Comparison of ENCODE assay signal across 21 cellular contexts in genomic region chr7:153170287-153170686, GRCh38.
A peak's percentile ranks its signal among the peaks of the same experiment; 100 is the strongest.
DNase-seq lines count a peak whose midpoint lies in the region; ATAC-seq and TF ChIP-seq lines count a peak whose summit lies in the region.
"Had no signal": no experiment of that assay in that cellular context is flagged by ENCODE, and none has a peak within 500 bp of the region (broad histone marks: within the 10 kb centered on the region; RNA-seq: fewer than 3 reads in every experiment).

No MANE protein-coding gene starts in this region.

- TF ChIP-seq CTCF in H9 (conservative IDR thresholded peaks at IDR 0.05), result no peak

- no peak overlapping the region for H4K5ac ChIP-seq in H9 (ENCODE audit: insufficient read length, low read depth, low read length)

- WGBS in H9 (ENCODE audit: extremely low coverage, insufficient read length, low lambda C conversion rate), result no CpG with 5 or more reads among the region's 4 CpGs
- WGBS in neuronal stem cell (ENCODE audit: extremely low coverage in 2 of 2, insufficient read length in 2 of 2, insufficient replicate concordance in 1 of 2), 2 donors, result no CpG with 5 or more reads among the region's 4 CpGs

- H3K4me2 ChIP-seq in H9 (ENCODE audit: insufficient read depth, insufficient read length, low read length) (no peak overlapping the region), neuronal stem cell (ENCODE audit: insufficient read depth, low read length, poor library complexity, severe bottlenecking) (no peak overlapping the region)
- H3K4me2 ChIP-seq: BLaER1 had no signal

- H3K79me1 ChIP-seq in H9 (ENCODE audit: insufficient read depth, low read depth, low read length, poor library complexity, severe bottlenecking), result no peaks in the 10 kb centered on the region
- no peaks in the 10 kb centered on the region for H3K79me1 ChIP-seq in neuronal stem cell (ENCODE audit: low read depth, low read length)

- no peaks in the 10 kb centered on the region for H3K36me3 ChIP-seq in neuronal stem cell (replicated peaks in 1 of 2; ENCODE audit: control insufficient read depth in 2 of 2, insufficient read depth in 2 of 2, low read length in 2 of 2)
- H3K36me3 ChIP-seq: BE2C, BLaER1 had no signal

- no peak overlapping the region for H2BK5ac ChIP-seq in H9 (ENCODE audit: insufficient read length, low read length)
- H2BK5ac ChIP-seq in neuronal stem cell (ENCODE audit: low read length), result no peak overlapping the region

- no peak overlapping the region for H2AK5ac ChIP-seq in H9 (ENCODE audit: insufficient read length, low read length)
- H2AK5ac ChIP-seq in neuronal stem cell (ENCODE audit: low read depth, low read length), result no peak overlapping the region

- H2AFZ ChIP-seq in H9 (ENCODE audit: low read length) (no peak overlapping the region), neuronal stem cell (ENCODE audit: low read length) (no peak overlapping the region)

- H3K4ac ChIP-seq in H9 (ENCODE audit: low read depth, low read length) (no peak overlapping the region), neuronal stem cell (ENCODE audit: low read length) (no peak overlapping the region)

- H2BK120ac ChIP-seq in H9 (ENCODE audit: low read depth, low read length, poor library complexity, severe bottlenecking) (no peak overlapping the region), neuronal stem cell (ENCODE audit: low read depth, low read length) (no peak overlapping the region)

- ATAC-seq in GM19452 (IDR thresholded peaks at IDR 0.05; ENCODE audit: unreplicated experiment) (no peak), HG03521 (IDR thresholded peaks at IDR 0.05; ENCODE audit: unreplicated experiment) (no peak)

- no peaks in the 10 kb centered on the region for H3K27me3 ChIP-seq in H9 (ENCODE audit: insufficient read depth, low read length)
- H3K27me3 ChIP-seq in neuronal stem cell (ENCODE audit: control insufficient read depth in 3 of 3, insufficient read depth in 3 of 3, low read depth in 1 of 3, low read length in 3 of 3), result no peaks in the 10 kb centered on the region
- H3K27me3 ChIP-seq: BE2C, BLaER1 had no signal

- H3K9ac ChIP-seq in H9 (ENCODE audit: extremely low read depth, insufficient read length, low read length) (no peak overlapping the region), neuronal stem cell (ENCODE audit: low read depth, low read length, poor library complexity) (no peak overlapping the region)
- H3K9ac ChIP-seq: BLaER1 had no signal

- peak overlapping the region in 2 of 3 experiments; percentile 47 to 76; a peak in 1 of 7 replicates for H3K27ac Mint-ChIP-seq in H9
- H3K27ac Mint-ChIP-seq: CD14-positive monocyte; CD4-positive, alpha-beta memory T cell; CD4-positive, CD25-positive, alpha-beta regulatory T cell; CD8-positive, alpha-beta memory T cell had no signal

- H3K27ac ChIP-seq in H9 (ENCODE audit: insufficient read length, low read depth, low read length) (no peak overlapping the region), neuronal stem cell (replicated peaks; ENCODE audit: low read length) (no peak overlapping the region)
- H3K27ac ChIP-seq: BLaER1 had no signal

- H3K4me1 ChIP-seq in H9 (ENCODE audit: insufficient read depth, low read length) (no peaks in the 10 kb centered on the region), neuronal stem cell (ENCODE audit: control insufficient read depth in 2 of 2, insufficient read depth in 1 of 2, low read depth in 1 of 2, low read length in 2 of 2) (peaks cover 0 to 2% of the 10 kb centered on the region in 2 donors)
- H3K4me1 ChIP-seq: BE2C, BLaER1 had no signal

- DNase-seq in H9, result no peak
- peak; percentile 29 for DNase-seq in MV-4-11 (lab: John Stamatoyannopoulos, UW)
- no peak for DNase-seq in neuronal stem cell (ENCODE audit: low spot score)
- DNase-seq in stimulated activated CD4-positive, alpha-beta T cell treated with anti-CD3 and anti-CD28 coated beads, Interleukin-4, amount 100 ng/mL, for 4 hours, result no peak
- DNase-seq: 8988T; ACHN; BE2C; C1 segment of cervical spinal cord; CD4-positive, alpha-beta memory T cell; CD4-positive, CD25-positive, alpha-beta regulatory T cell; CD8-positive, alpha-beta memory T cell; COR-L47; DMS 273 treated with DMSO at 0.1 percent for 48 hours; DMS153; DMS53; DMS79; GF-D8 had no signal

- H2BK15ac ChIP-seq in H9 (ENCODE audit: low read depth, low read length) (no peak overlapping the region), neuronal stem cell (ENCODE audit: low read length) (no peak overlapping the region)

- H4K91ac ChIP-seq in H9 (ENCODE audit: insufficient read length, low read depth, low read length) (no peak overlapping the region), neuronal stem cell (ENCODE audit: low read depth, low read length, poor library complexity) (no peak overlapping the region)

- no peak overlapping the region for H3K23ac ChIP-seq in H9 (ENCODE audit: insufficient read length, low read depth, low read length)
- no peak overlapping the region for H3K23ac ChIP-seq in neuronal stem cell (ENCODE audit: low read depth, low read length, poor library complexity)

- H2BK12ac ChIP-seq in H9 (ENCODE audit: insufficient read length, low read depth, low read length) (no peak overlapping the region), neuronal stem cell (ENCODE audit: low read length) (no peak overlapping the region)

- no peak overlapping the region for H2BK20ac ChIP-seq in H9 (ENCODE audit: low read depth, low read length, poor library complexity, severe bottlenecking)

- no peak overlapping the region for H3K14ac ChIP-seq in H9 (ENCODE audit: insufficient read depth, low read length)
- H3K14ac ChIP-seq in neuronal stem cell (ENCODE audit: low read length), result peak overlapping the region; percentile 56

- H3K9me3 ChIP-seq in H9 (ENCODE audit: control insufficient read depth, low read depth, low read length), result no peaks in the 10 kb centered on the region
- H3K9me3 ChIP-seq in neuronal stem cell (replicated peaks in 1 of 2; ENCODE audit: control insufficient read depth in 2 of 2, insufficient read depth in 1 of 2, low read depth in 1 of 2, low read length in 2 of 2), result no peaks in the 10 kb centered on the region
- H3K9me3 ChIP-seq: BE2C had no signal

- no peaks in the 10 kb centered on the region for H3K4me1 Mint-ChIP-seq in H9
- H3K4me1 Mint-ChIP-seq: CD14-positive monocyte; CD4-positive, alpha-beta memory T cell; CD4-positive, CD25-positive, alpha-beta regulatory T cell; CD8-positive, alpha-beta memory T cell had no signal

- no peak overlapping the region for H3T11ph ChIP-seq in H9 (ENCODE audit: low read length)

- no peak overlapping the region for H3K56ac ChIP-seq in H9 (ENCODE audit: insufficient read length, low read depth, low read length)

- no peak overlapping the region for H3K4me3 Mint-ChIP-seq in H9
- H3K4me3 Mint-ChIP-seq: CD14-positive monocyte; CD4-positive, alpha-beta memory T cell; CD4-positive, CD25-positive, alpha-beta regulatory T cell; CD8-positive, alpha-beta memory T cell had no signal

- H3K36me3 Mint-ChIP-seq in H9 (ENCODE audit: insufficient read depth in 1 of 3, low read depth in 3 of 3), result peaks cover 0 to 2% (median 0%) of the 10 kb centered on the region in 3 experiments; a peak in 3 of 7 replicates
- H3K36me3 Mint-ChIP-seq: CD14-positive monocyte; CD8-positive, alpha-beta memory T cell had no signal

- no peaks in the 10 kb centered on the region for H3K23me2 ChIP-seq in H9 (ENCODE audit: insufficient read length, low read depth, low read length, poor library complexity, severe bottlenecking)

- peaks cover 29 to 83% of the 10 kb centered on the region in 2 experiments for H3K9me3 Mint-ChIP-seq in H9

- H3K79me2 ChIP-seq in H9 (ENCODE audit: insufficient read depth, low read length), result no peaks in the 10 kb centered on the region

- no peaks in the 10 kb centered on the region for H4K20me1 ChIP-seq in H9 (ENCODE audit: control insufficient read depth, insufficient read depth, insufficient read length)
- H4K20me1 ChIP-seq: BLaER1 had no signal

- H3K18ac ChIP-seq in H9 (ENCODE audit: insufficient read length, low read depth, low read length), result no peak overlapping the region
- peak overlapping the region; percentile 12 for H3K18ac ChIP-seq in neuronal stem cell (ENCODE audit: low read length)

- H3K27me3 Mint-ChIP-seq in H9 (ENCODE audit: low read depth), result no peaks in the 10 kb centered on the region; the same call in 1 of the 2 replicates
- H3K27me3 Mint-ChIP-seq: CD4-positive, alpha-beta memory T cell; CD4-positive, CD25-positive, alpha-beta regulatory T cell; CD8-positive, alpha-beta memory T cell had no signal

- H4K8ac ChIP-seq in H9 (replicated peaks; ENCODE audit: insufficient read length, low read depth, low read length) (no peak overlapping the region), neuronal stem cell (ENCODE audit: low read depth, low read length) (no peak overlapping the region)

- no peak overlapping the region for H3K4me3 ChIP-seq in neuronal stem cell (ENCODE audit: low read length in 2 of 2)
- H3K4me3 ChIP-seq: BLaER1 had no signal
